9 cellular contexts compared by ENCODE assay signal in the genomic region with DNA sequence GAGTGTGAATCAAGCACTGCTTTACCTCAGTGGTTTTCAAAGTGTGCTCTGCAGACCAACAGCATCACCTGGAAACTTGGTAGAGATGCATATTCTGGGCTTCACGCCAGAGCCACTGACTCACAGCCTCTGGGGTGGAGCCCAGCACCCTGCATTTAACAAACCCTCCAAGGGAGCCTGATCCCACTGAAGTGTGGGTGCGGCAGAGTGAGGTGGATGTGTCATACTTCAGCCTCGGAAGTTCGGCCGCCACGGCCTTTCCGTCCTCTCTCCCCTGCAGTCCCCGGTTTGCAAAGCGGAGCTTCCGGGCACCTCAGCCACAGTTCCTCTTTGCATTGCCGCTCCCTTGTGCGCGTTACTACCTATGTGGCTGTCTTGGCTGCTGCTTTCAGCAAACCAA. TPM values are rescaled to one million over a fixed set of nuclear protein-coding genes. Genes with fewer than 3 reads are reported as not detected.
A peak's percentile ranks its signal among the peaks of the same experiment; 100 is the strongest.
DNase-seq lines count a peak whose midpoint lies in the region; ATAC-seq and TF ChIP-seq lines count a peak whose summit lies in the region.
"Had no signal": no experiment of that assay in that cellular context is flagged by ENCODE, and none has a peak within 500 bp of the region (broad histone marks: within the 10 kb centered on the region; RNA-seq: fewer than 3 reads in every experiment).

No MANE protein-coding gene starts in this region.

- peaks cover 0 to 2% (median 0%) of the 10 kb centered on the region in 8 donors for H3K9me3 Mint-ChIP-seq in CD4-positive, alpha-beta memory T cell
- H3K9me3 Mint-ChIP-seq in IgD-negative memory B cell, result no peaks in the 10 kb centered on the region
- H3K9me3 Mint-ChIP-seq in stimulated activated effector memory CD8-positive, alpha-beta T cell treated with anti-CD3 and anti-CD28 coated beads, Interleukin-12 subunit alpha, Interleukin-12 subunit beta, amount 100 ng/mL, for 72 hours, result no peaks in the 10 kb centered on the region
- H3K9me3 Mint-ChIP-seq: activated B cell treated with CpG ODN at 0.5 μM for 24 hours had no signal

- no peak overlapping the region for H3K27ac Mint-ChIP-seq in CD4-positive, alpha-beta memory T cell
- H3K27ac Mint-ChIP-seq in IgD-negative memory B cell, result peak overlapping the region in 1 of 3 donors; percentile 59
- H3K27ac Mint-ChIP-seq in stimulated activated effector memory CD8-positive, alpha-beta T cell treated with anti-CD3 and anti-CD28 coated beads, Interleukin-12 subunit alpha, Interleukin-12 subunit beta, amount 100 ng/mL, for 72 hours, result no peak overlapping the region
- H3K27ac Mint-ChIP-seq: activated B cell treated with CpG ODN at 0.5 μM for 24 hours had no signal

- H3K36me3 ChIP-seq in CD4-positive, alpha-beta memory T cell (ENCODE audit: insufficient read depth, low read length), result no peaks in the 10 kb centered on the region

- H3K4me3 Mint-ChIP-seq in CD4-positive, alpha-beta memory T cell, result no peak overlapping the region
- H3K4me3 Mint-ChIP-seq in IgD-negative memory B cell, result peak overlapping the region in 3 of 4 donors; percentile 44 to 87 (median 76)
- no peak overlapping the region for H3K4me3 Mint-ChIP-seq in stimulated activated effector memory CD8-positive, alpha-beta T cell treated with anti-CD3 and anti-CD28 coated beads, Interleukin-12 subunit alpha, Interleukin-12 subunit beta, amount 100 ng/mL, for 72 hours
- H3K4me3 Mint-ChIP-seq: activated B cell treated with CpG ODN at 0.5 μM for 24 hours had no signal

- ATAC-seq in SK-N-SH treated with all-trans-retinoic acid at 6 μM for 48 hours (peak; percentile 53; the same call in 2 of the 3 replicates), HG02870 (IDR thresholded peaks at IDR 0.05; ENCODE audit: unreplicated experiment) (no peak), HG03025 (IDR thresholded peaks at IDR 0.05; ENCODE audit: low FRiP score, unreplicated experiment) (no peak), GM21576 (IDR thresholded peaks at IDR 0.05; ENCODE audit: unreplicated experiment) (no peak)
- peak; percentile 82 for ATAC-seq in stimulated activated effector memory CD8-positive, alpha-beta T cell treated with anti-CD3 and anti-CD28 coated beads, Interleukin-12 subunit alpha, Interleukin-12 subunit beta, amount 100 ng/mL, for 72 hours

- no peaks in the 10 kb centered on the region for H3K27me3 ChIP-seq in CD4-positive, alpha-beta memory T cell (ENCODE audit: insufficient read depth, low read length)

- H3K27me3 Mint-ChIP-seq in CD4-positive, alpha-beta memory T cell, result peaks cover 2 to 8% of the 10 kb centered on the region in 2 donors
- H3K27me3 Mint-ChIP-seq in IgD-negative memory B cell, result peaks cover 1% of the 10 kb centered on the region

- H3K4me1 ChIP-seq in CD4-positive, alpha-beta memory T cell (ENCODE audit: insufficient read depth, low read length), result no peaks in the 10 kb centered on the region

- CTCF ChIA-PET in CD4-positive, alpha-beta memory T cell (lab: Charles Lee; ENCODE audit: partially characterized antibody), result interaction anchor here (0.8 to 11.1 kb wide), 20 partner anchors 10 to 1380 kb away, joined by 3 to 86 read pairs (median 7); a partner anchor contains a TSS

- H3K9me3 ChIP-seq in CD4-positive, alpha-beta memory T cell (ENCODE audit: control insufficient read depth in 1 of 2, low read length in 2 of 2), result no peaks in the 10 kb centered on the region

- intact Hi-C loops in CD4-positive, alpha-beta memory T cell (cut with micrococcal nuclease), result loop anchor here (10.0 kb wide), 1 partner anchor 128 kb away; no protein-coding TSS in a partner anchor

- no peak overlapping the region for H3K4me3 ChIP-seq in CD4-positive, alpha-beta memory T cell (ENCODE audit: low read length in 2 of 2)

- peaks cover 0 to 5% (median 0%) of the 10 kb centered on the region in 4 donors for H3K4me1 Mint-ChIP-seq in CD4-positive, alpha-beta memory T cell
- peaks cover 0 to 5% (median 0%) of the 10 kb centered on the region in 3 donors for H3K4me1 Mint-ChIP-seq in IgD-negative memory B cell
- no peaks in the 10 kb centered on the region for H3K4me1 Mint-ChIP-seq in stimulated activated effector memory CD8-positive, alpha-beta T cell treated with anti-CD3 and anti-CD28 coated beads, Interleukin-12 subunit alpha, Interleukin-12 subunit beta, amount 100 ng/mL, for 72 hours
- H3K4me1 Mint-ChIP-seq: activated B cell treated with CpG ODN at 0.5 μM for 24 hours had no signal

- DNase-seq in CD4-positive, alpha-beta memory T cell, result peak in 3 of 5 donors; percentile 4 to 60 (median 5)
- peak; percentile 29 for DNase-seq in dermis blood vessel endothelial cell
- no peak for DNase-seq in stimulated activated effector memory CD8-positive, alpha-beta T cell treated with anti-CD3 and anti-CD28 coated beads, Interleukin-12 subunit alpha, Interleukin-12 subunit beta, amount 100 ng/mL, for 72 hours (ENCODE audit: low spot score in 2 of 2)
- DNase-seq: activated B cell treated with CpG ODN at 0.5 μM for 24 hours had no signal

- POLR2A ChIA-PET in CD4-positive, alpha-beta memory T cell (lab: Charles Lee; ENCODE audit: partially characterized antibody), result interaction anchor here (1.5 to 2.2 kb wide), 3 partner anchors 33 to 35 kb away, joined by 5 to 15 read pairs (median 9); a partner anchor contains a TSS

- H3K27ac ChIP-seq in CD4-positive, alpha-beta memory T cell (ENCODE audit: low read depth, low read length), result no peak overlapping the region

- no peaks in the 10 kb centered on the region for H3K36me3 Mint-ChIP-seq in CD4-positive, alpha-beta memory T cell
- H3K36me3 Mint-ChIP-seq in IgD-negative memory B cell, result no peaks in the 10 kb centered on the region
- H3K36me3 Mint-ChIP-seq in stimulated activated effector memory CD8-positive, alpha-beta T cell treated with anti-CD3 and anti-CD28 coated beads, Interleukin-12 subunit alpha, Interleukin-12 subunit beta, amount 100 ng/mL, for 72 hours, result no peaks in the 10 kb centered on the region

TF ChIP-seq in SK-N-SH treated with all-trans-retinoic acid at 6 μM for 48 hours, 23 proteins besides CTCF, POLR2A, EP300 and RAD21:
- TF ChIP-seq ISL1 (CRISPR knock-in tag; IDR thresholded peaks at IDR 0.05) (no peak), ZNF70 (CRISPR knock-in tag; IDR thresholded peaks at IDR 0.05) (no peak), BACH2 (CRISPR knock-in tag; IDR thresholded peaks at IDR 0.05; ENCODE audit: borderline replicate concordance) (no peak), ZNF565 (CRISPR knock-in tag; conservative IDR thresholded peaks at IDR 0.05; ENCODE audit: low read depth) (no peak)
TF ChIP-seq in SK-N-SH treated with all-trans-retinoic acid at 6 μM for 48 hours: peak in this region for 0.

RNA-seq across cellular contexts. Expression of a gene that starts 33.3 kb away (rescaled TPM):
- total RNA-seq in CD4-positive, alpha-beta memory T cell, result 10 to 100 TPM; 46.0 to 50.3 TPM
- polyA plus RNA-seq in CD4-positive, alpha-beta memory T cell, result 10 to 100 TPM; 39.8 to 56.6 TPM
- 53.3 TPM for polyA plus RNA-seq in IgD-negative memory B cell
- total RNA-seq in dermis blood vessel endothelial cell, result 46.3 and 83.0 TPM in 2 replicates

RNA-seq across cellular contexts. Expression of a gene that starts 33.6 kb away (rescaled TPM):
- total RNA-seq in CD4-positive, alpha-beta memory T cell, result 1 to 10 TPM; 6.5 to 7.3 TPM
- polyA plus RNA-seq in CD4-positive, alpha-beta memory T cell, result 1 to 10 TPM; 2.1 to 2.5 TPM
- polyA plus RNA-seq in IgD-negative memory B cell, result 3.6 TPM
- under 0.01 TPM in 1 of 2 replicates, not detected in the other for total RNA-seq in dermis blood vessel endothelial cell

Comparison
In these comparisons a context has a peak if more than half of its experiments do, and no peak if none do; other contexts are left out.
1. DNase-seq: peak in CD4-positive, alpha-beta memory T cell (3 of 5) and dermis blood vessel endothelial cell (single experiment); none in stimulated activated effector memory CD8-positive, alpha-beta T cell treated with anti-CD3 and anti-CD28 coated beads, Interleukin-12 subunit alpha, Interleukin-12 subunit beta, amount 100 ng/mL, for 72 hours (0 of 2).
2. H3K4me3 Mint-ChIP-seq: peak in IgD-negative memory B cell (3 of 4); none in CD4-positive, alpha-beta memory T cell (0 of 8) and stimulated activated effector memory CD8-positive, alpha-beta T cell treated with anti-CD3 and anti-CD28 coated beads, Interleukin-12 subunit alpha, Interleukin-12 subunit beta, amount 100 ng/mL, for 72 hours (single experiment).
3. ATAC-seq: peak in SK-N-SH treated with all-trans-retinoic acid at 6 μM for 48 hours (single experiment) and stimulated activated effector memory CD8-positive, alpha-beta T cell treated with anti-CD3 and anti-CD28 coated beads, Interleukin-12 subunit alpha, Interleukin-12 subunit beta, amount 100 ng/mL, for 72 hours (single experiment); none in HG02870 (single experiment), HG03025 (single experiment) and GM21576 (single experiment).